1 cellular context compared by ENCODE assay signal in genomic region chr12:6613776-6614512, GRCh38.
TF ChIP-seq lines count a peak whose summit lies in the region.

No MANE protein-coding gene starts in this region.

TF ChIP-seq in HEK293, 187 proteins besides CTCF, POLR2A, EP300 and RAD21 (continued from another document and continues in another):
- TF ChIP-seq HOXA7 (CRISPR knock-in tag; IDR thresholded peaks at IDR 0.05; ENCODE audit: borderline replicate concordance) (no peak), ZSCAN5A (tag by site-specific recombination; IDR thresholded peaks at IDR 0.05) (no peak), HOXC10 (CRISPR knock-in tag; IDR thresholded peaks at IDR 0.05) (no peak), PRDM1 (tag by site-specific recombination; IDR thresholded peaks at IDR 0.05) (peak; percentile 99), ZNF701 (tag by site-specific recombination; IDR thresholded peaks at IDR 0.05) (no peak), OSR2 (tag by site-specific recombination; IDR thresholded peaks at IDR 0.05) (no peak), ZNF560 (tag by site-specific recombination; IDR thresholded peaks at IDR 0.05; ENCODE audit: borderline replicate concordance) (no peak), ZNF239 (tag by site-specific recombination; IDR thresholded peaks at IDR 0.05) (no peak), ZEB2 (tag by site-specific recombination; IDR thresholded peaks at IDR 0.05) (peak; percentile 47), ZNF600 (tag by site-specific recombination; IDR thresholded peaks at IDR 0.05) (peak; percentile 94), ZNF555 (tag by site-specific recombination; conservative IDR thresholded peaks at IDR 0.05) (no peak), ZNF48 (tag by site-specific recombination; IDR thresholded peaks at IDR 0.05) (no peak), BCL11A (tag by site-specific recombination; IDR thresholded peaks at IDR 0.05; ENCODE audit: low read depth) (peak; percentile 71; the same call in 1 of the 2 replicates), ZNF140 (tag by site-specific recombination; IDR thresholded peaks at IDR 0.05) (no peak), ZNF610 (tag by site-specific recombination; IDR thresholded peaks at IDR 0.05; ENCODE audit: borderline replicate concordance) (peak; percentile 57), ZNF76 (tag by site-specific recombination; IDR thresholded peaks at IDR 0.05; ENCODE audit: borderline replicate concordance, low read depth) (no peak; the same call in 1 of the 2 replicates), ZNF639 (tag by site-specific recombination; IDR thresholded peaks at IDR 0.05) (peak; percentile 14; the same call in 1 of the 2 replicates), ZNF324 (tag by site-specific recombination; IDR thresholded peaks at IDR 0.05) (peak; percentile 85), KLF8 (tag by site-specific recombination; IDR thresholded peaks at IDR 0.05) (peak; percentile 61; the same call in 1 of the 2 replicates), ZBTB21 (tag by site-specific recombination; IDR thresholded peaks at IDR 0.05) (peak; percentile 56; the same call in 1 of the 2 replicates), ZBTB10 (tag by site-specific recombination; IDR thresholded peaks at IDR 0.05) (no peak; the same call in 1 of the 2 replicates), ZXDB (tag by site-specific recombination; IDR thresholded peaks at IDR 0.05) (peak; percentile 56; the same call in 1 of the 2 replicates), ZNF24 (tag by site-specific recombination; IDR thresholded peaks at IDR 0.05) (peak; percentile 69), ZNF707 (tag by site-specific recombination; IDR thresholded peaks at IDR 0.05) (no peak), ZNF404 (tag by site-specific recombination; IDR thresholded peaks at IDR 0.05) (no peak), MEIS1 (CRISPR knock-in tag; IDR thresholded peaks at IDR 0.05; ENCODE audit: borderline replicate concordance) (no peak), ZNF16 (tag by site-specific recombination; IDR thresholded peaks at IDR 0.05; ENCODE audit: low read depth) (no peak), KLF1 (tag by site-specific recombination; IDR thresholded peaks at IDR 0.05) (peak; percentile 90), ZNF362 (tag by site-specific recombination; IDR thresholded peaks at IDR 0.05) (no peak), ZFP37 (tag by site-specific recombination; IDR thresholded peaks at IDR 0.05) (no peak), SALL2 (tag by site-specific recombination; IDR thresholded peaks at IDR 0.05; ENCODE audit: borderline replicate concordance) (no peak), ZBTB17 (tag by site-specific recombination; IDR thresholded peaks at IDR 0.05) (peak; percentile 82), MYNN (tag by site-specific recombination; IDR thresholded peaks at IDR 0.05; ENCODE audit: borderline replicate concordance) (no peak; the same call in 1 of the 2 replicates), ZNF214 (tag by site-specific recombination; IDR thresholded peaks at IDR 0.05; ENCODE audit: borderline replicate concordance) (no peak), ZFP69B (tag by site-specific recombination; IDR thresholded peaks at IDR 0.05) (peak; percentile 96), ZNF211 (tag by site-specific recombination; IDR thresholded peaks at IDR 0.05; ENCODE audit: low read depth) (no peak), ZNF292 (tag by site-specific recombination; IDR thresholded peaks at IDR 0.05; ENCODE audit: borderline replicate concordance, low read depth) (no peak), ZNF366 (tag by site-specific recombination; conservative IDR thresholded peaks at IDR 0.05) (peak; percentile 89), SP7 (tag by site-specific recombination; IDR thresholded peaks at IDR 0.05) (peak; percentile 68; the same call in 1 of the 2 replicates), ZNF174 (tag by site-specific recombination; IDR thresholded peaks at IDR 0.05) (no peak), ZNF670 (tag by site-specific recombination; IDR thresholded peaks at IDR 0.05; ENCODE audit: low read depth) (no peak), PBX3 (CRISPR knock-in tag; IDR thresholded peaks at IDR 0.05) (no peak), ZNF274 (IDR thresholded peaks at IDR 0.05; ENCODE audit: low read length) (no peak), ZNF274 (tag by site-specific recombination; IDR thresholded peaks at IDR 0.05; ENCODE audit: borderline replicate concordance) (no peak), IKZF3 (tag by site-specific recombination; IDR thresholded peaks at IDR 0.05) (peak; percentile 87), BCL6B (tag by site-specific recombination; IDR thresholded peaks at IDR 0.05) (no peak), ZNF223 (tag by site-specific recombination; IDR thresholded peaks at IDR 0.05) (peak; percentile 95), YY1 (tag by site-specific recombination; IDR thresholded peaks at IDR 0.05) (no peak), ZNF37A (tag by site-specific recombination; IDR thresholded peaks at IDR 0.05) (no peak), ZNF785 (tag by site-specific recombination; IDR thresholded peaks at IDR 0.05) (no peak), HOXD13 (CRISPR knock-in tag; IDR thresholded peaks at IDR 0.05; ENCODE audit: borderline replicate concordance) (no peak), ZBTB6 (tag by site-specific recombination; IDR thresholded peaks at IDR 0.05) (no peak), WT1 (tag by site-specific recombination; IDR thresholded peaks at IDR 0.05) (peak; percentile 79), ZNF677 (tag by site-specific recombination; IDR thresholded peaks at IDR 0.05) (no peak)
- TF ChIP-seq, protein P1, sequence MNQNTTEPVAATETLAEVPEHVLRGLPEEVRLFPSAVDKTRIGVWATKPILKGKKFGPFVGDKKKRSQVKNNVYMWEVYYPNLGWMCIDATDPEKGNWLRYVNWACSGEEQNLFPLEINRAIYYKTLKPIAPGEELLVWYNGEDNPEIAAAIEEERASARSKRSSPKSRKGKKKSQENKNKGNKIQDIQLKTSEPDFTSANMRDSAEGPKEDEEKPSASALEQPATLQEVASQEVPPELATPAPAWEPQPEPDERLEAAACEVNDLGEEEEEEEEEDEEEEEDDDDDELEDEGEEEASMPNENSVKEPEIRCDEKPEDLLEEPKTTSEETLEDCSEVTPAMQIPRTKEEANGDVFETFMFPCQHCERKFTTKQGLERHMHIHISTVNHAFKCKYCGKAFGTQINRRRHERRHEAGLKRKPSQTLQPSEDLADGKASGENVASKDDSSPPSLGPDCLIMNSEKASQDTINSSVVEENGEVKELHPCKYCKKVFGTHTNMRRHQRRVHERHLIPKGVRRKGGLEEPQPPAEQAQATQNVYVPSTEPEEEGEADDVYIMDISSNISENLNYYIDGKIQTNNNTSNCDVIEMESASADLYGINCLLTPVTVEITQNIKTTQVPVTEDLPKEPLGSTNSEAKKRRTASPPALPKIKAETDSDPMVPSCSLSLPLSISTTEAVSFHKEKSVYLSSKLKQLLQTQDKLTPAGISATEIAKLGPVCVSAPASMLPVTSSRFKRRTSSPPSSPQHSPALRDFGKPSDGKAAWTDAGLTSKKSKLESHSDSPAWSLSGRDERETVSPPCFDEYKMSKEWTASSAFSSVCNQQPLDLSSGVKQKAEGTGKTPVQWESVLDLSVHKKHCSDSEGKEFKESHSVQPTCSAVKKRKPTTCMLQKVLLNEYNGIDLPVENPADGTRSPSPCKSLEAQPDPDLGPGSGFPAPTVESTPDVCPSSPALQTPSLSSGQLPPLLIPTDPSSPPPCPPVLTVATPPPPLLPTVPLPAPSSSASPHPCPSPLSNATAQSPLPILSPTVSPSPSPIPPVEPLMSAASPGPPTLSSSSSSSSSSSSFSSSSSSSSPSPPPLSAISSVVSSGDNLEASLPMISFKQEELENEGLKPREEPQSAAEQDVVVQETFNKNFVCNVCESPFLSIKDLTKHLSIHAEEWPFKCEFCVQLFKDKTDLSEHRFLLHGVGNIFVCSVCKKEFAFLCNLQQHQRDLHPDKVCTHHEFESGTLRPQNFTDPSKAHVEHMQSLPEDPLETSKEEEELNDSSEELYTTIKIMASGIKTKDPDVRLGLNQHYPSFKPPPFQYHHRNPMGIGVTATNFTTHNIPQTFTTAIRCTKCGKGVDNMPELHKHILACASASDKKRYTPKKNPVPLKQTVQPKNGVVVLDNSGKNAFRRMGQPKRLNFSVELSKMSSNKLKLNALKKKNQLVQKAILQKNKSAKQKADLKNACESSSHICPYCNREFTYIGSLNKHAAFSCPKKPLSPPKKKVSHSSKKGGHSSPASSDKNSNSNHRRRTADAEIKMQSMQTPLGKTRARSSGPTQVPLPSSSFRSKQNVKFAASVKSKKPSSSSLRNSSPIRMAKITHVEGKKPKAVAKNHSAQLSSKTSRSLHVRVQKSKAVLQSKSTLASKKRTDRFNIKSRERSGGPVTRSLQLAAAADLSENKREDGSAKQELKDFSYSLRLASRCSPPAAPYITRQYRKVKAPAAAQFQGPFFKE (tag by site-specific recombination; IDR thresholded peaks at IDR 0.05; ENCODE audit: borderline replicate concordance), result peak; percentile 67; the same call in 1 of the 2 replicates
